In the genomic region with DNA sequence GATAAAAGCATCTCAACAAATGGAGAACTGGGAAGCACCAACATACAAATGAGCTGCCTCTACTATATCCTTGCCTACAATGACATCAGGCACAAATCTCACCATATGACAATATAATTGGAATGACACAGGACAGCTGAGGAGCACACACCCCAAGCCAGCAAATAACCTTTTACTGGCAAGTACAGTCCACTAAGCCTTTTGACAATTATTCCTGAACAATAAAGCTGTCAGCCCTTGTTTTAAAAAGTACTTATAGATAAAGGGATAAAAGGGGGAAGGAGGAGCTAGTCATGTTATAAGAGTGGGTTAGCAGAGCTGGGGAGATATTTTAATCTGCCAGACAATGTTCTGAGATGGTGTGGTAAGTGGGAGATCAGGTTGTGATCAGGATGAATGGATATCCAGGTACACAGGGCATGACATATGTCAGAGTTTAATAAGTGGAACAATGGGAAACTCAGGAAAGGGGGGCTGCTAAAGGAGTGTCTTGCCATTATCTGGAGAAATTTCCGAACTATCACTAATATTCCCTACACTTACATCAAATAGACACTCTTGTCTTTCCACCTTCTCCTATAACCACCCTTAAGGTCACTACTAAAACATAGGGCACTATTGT, we compare ENCODE assay signal across 15 cellular contexts.
"Had no signal": no experiment of that assay in that cellular context is flagged by ENCODE, and none has a peak within 500 bp of the region (broad histone marks: within the 10 kb centered on the region; RNA-seq: fewer than 3 reads in every experiment).

No MANE protein-coding gene starts in this region.

- H3K27ac Mint-ChIP-seq: dendritic cell treated with granulocyte-macrophage colony-stimulating factor and Interleukin-4, amounts not matched to agents 40 ng/mL and 50 ng/mL, for 4 days; effector memory CD8-positive, alpha-beta T cell; naive thymus-derived CD4-positive, alpha-beta T cell; stimulated activated naive B cell treated with anti-CD40 and anti-IgM and Interleukin-4, amounts not matched to agents 10 μg/mL and 1 μg/mL and 100 μg/mL, for 72 hours had no signal

- H3K36me3 Mint-ChIP-seq: naive thymus-derived CD4-positive, alpha-beta T cell had no signal

- H3K4me3 Mint-ChIP-seq: dendritic cell treated with granulocyte-macrophage colony-stimulating factor and Interleukin-4, amounts not matched to agents 40 ng/mL and 50 ng/mL, for 4 days; effector memory CD8-positive, alpha-beta T cell; naive thymus-derived CD4-positive, alpha-beta T cell; stimulated activated naive B cell treated with anti-CD40 and anti-IgM and Interleukin-4, amounts not matched to agents 10 μg/mL and 1 μg/mL and 100 μg/mL, for 72 hours; stimulated activated naive CD8-positive, alpha-beta T cell treated with anti-CD3 and anti-CD28 coated beads, Interleukin-15, amount 100 ng/mL, for 72 hours had no signal

- DNase-seq: effector memory CD8-positive, alpha-beta T cell; gastrocnemius medialis; heart right ventricle; hypothalamus; kidney glomerular epithelial cell; naive thymus-derived CD4-positive, alpha-beta T cell; occipital lobe; pancreas; stimulated activated CD4-positive, alpha-beta T cell treated with anti-CD3 and anti-CD28 coated beads, Interleukin-2, amount 100 ng/mL, for 24 hours; stimulated activated CD4-positive, alpha-beta T cell treated with anti-CD3 and anti-CD28 coated beads, Interleukin-4, amount 100 ng/mL, for 4 hours; stimulated activated naive B cell treated with anti-CD40 and anti-IgM and Interleukin-4, amounts not matched to agents 10 μg/mL and 1 μg/mL and 100 μg/mL, for 72 hours; stimulated activated naive CD8-positive, alpha-beta T cell treated with anti-CD3 and anti-CD28 coated beads, Interleukin-15, amount 100 ng/mL, for 72 hours; testis; upper lobe of right lung had no signal

- H3K9me3 Mint-ChIP-seq: dendritic cell treated with granulocyte-macrophage colony-stimulating factor and Interleukin-4, amounts not matched to agents 40 ng/mL and 50 ng/mL, for 4 days; effector memory CD8-positive, alpha-beta T cell; stimulated activated naive B cell treated with anti-CD40 and anti-IgM and Interleukin-4, amounts not matched to agents 10 μg/mL and 1 μg/mL and 100 μg/mL, for 72 hours; stimulated activated naive CD8-positive, alpha-beta T cell treated with anti-CD3 and anti-CD28 coated beads, Interleukin-15, amount 100 ng/mL, for 72 hours had no signal

- H3K27me3 Mint-ChIP-seq: dendritic cell treated with granulocyte-macrophage colony-stimulating factor and Interleukin-4, amounts not matched to agents 40 ng/mL and 50 ng/mL, for 4 days; stimulated activated naive CD8-positive, alpha-beta T cell treated with anti-CD3 and anti-CD28 coated beads, Interleukin-15, amount 100 ng/mL, for 72 hours had no signal

- H3K4me1 Mint-ChIP-seq: naive thymus-derived CD4-positive, alpha-beta T cell; stimulated activated naive B cell treated with anti-CD40 and anti-IgM and Interleukin-4, amounts not matched to agents 10 μg/mL and 1 μg/mL and 100 μg/mL, for 72 hours; stimulated activated naive CD8-positive, alpha-beta T cell treated with anti-CD3 and anti-CD28 coated beads, Interleukin-15, amount 100 ng/mL, for 72 hours had no signal
